Comparison of ENCODE assay signal across 16 cellular contexts in genomic region chr15:70358011-70358819, GRCh38.
DNase-seq lines count a peak whose midpoint lies in the region; ATAC-seq, FAIRE-seq and TF ChIP-seq lines count a peak whose summit lies in the region.
"Had no signal": no experiment of that assay in that cellular context is flagged by ENCODE, and none has a peak within 500 bp of the region (broad histone marks: within the 10 kb centered on the region; RNA-seq: fewer than 3 reads in every experiment).

No MANE protein-coding gene starts in this region.

- peak overlapping the region; percentile 33 for H2BK5ac ChIP-seq in neuronal stem cell (ENCODE audit: low read length)

- H3K79me1 ChIP-seq in neuronal stem cell (ENCODE audit: low read depth, low read length): no peaks in the 10 kb centered on the region

- peak overlapping the region; percentile 5 for H3K14ac ChIP-seq in neuronal stem cell (ENCODE audit: low read length)

- H2BK12ac ChIP-seq in neuronal stem cell (ENCODE audit: low read length): peak overlapping the region; percentile 64

- no peak overlapping the region for H3K27ac Mint-ChIP-seq in activated CD8-positive, alpha-beta memory T cell treated with anti-CD3 and anti-CD28 coated beads, Interleukin-2, amount 10 ng/mL, durations not matched to agents 7 days and 5 days

- TF ChIP-seq CTCF in upper lobe of right lung (IDR thresholded peaks at IDR 0.05): no peak

- H3K4me2 ChIP-seq in neuronal stem cell (ENCODE audit: insufficient read depth, low read length, poor library complexity, severe bottlenecking): no peak overlapping the region

- peak; percentile 50 for DNase-seq in activated CD8-positive, alpha-beta memory T cell treated with anti-CD3 and anti-CD28 coated beads for 24 hours
- no peak for DNase-seq in activated CD8-positive, alpha-beta memory T cell treated with anti-CD3 and anti-CD28 coated beads, Interleukin-2, amount 10 ng/mL, durations not matched to agents 7 days and 5 days
- DNase-seq in ecto neural progenitor cell (ENCODE audit: low spot score): peak; percentile 38
- DNase-seq in neuronal stem cell (ENCODE audit: low spot score): no peak
- peak; percentile 45 for DNase-seq in upper lobe of right lung
- no peak for DNase-seq in caudate nucleus (lab: John Stamatoyannopoulos, UW)
- no peak for DNase-seq in cortex of kidney (lab: John Stamatoyannopoulos, UW)
- no peak for DNase-seq in urothelium cell line (ENCODE audit: low spot score)
- DNase-seq: AML-193, DND-41, NCI-H2081 treated with DMSO at 0.1 percent for 48 hours, NCI-H510A treated with DMSO at 0.1 percent for 48 hours, NCI-H774, OCI-M1 had no signal

- H3K4me1 ChIP-seq in neuronal stem cell (ENCODE audit: control insufficient read depth in 2 of 2, insufficient read depth in 1 of 2, low read depth in 1 of 2, low read length in 2 of 2) (peaks cover 0 to 21% of the 10 kb centered on the region in 2 donors), upper lobe of right lung (no peaks in the 10 kb centered on the region)

- no peak overlapping the region for H2AK5ac ChIP-seq in neuronal stem cell (ENCODE audit: low read depth, low read length)

- no peaks in the 10 kb centered on the region for H3K36me3 ChIP-seq in neuronal stem cell (replicated peaks in 1 of 2; ENCODE audit: control insufficient read depth in 2 of 2, insufficient read depth in 2 of 2, low read length in 2 of 2)
- no peaks in the 10 kb centered on the region for H3K36me3 ChIP-seq in upper lobe of right lung

- no peak for FAIRE-seq in urothelium cell line (lab: Jason Lieb, UNC)

- H3K9ac ChIP-seq in neuronal stem cell (ENCODE audit: low read depth, low read length, poor library complexity): no peak overlapping the region

- no peaks in the 10 kb centered on the region for H3K4me1 Mint-ChIP-seq in activated CD8-positive, alpha-beta memory T cell treated with anti-CD3 and anti-CD28 coated beads, Interleukin-2, amount 10 ng/mL, durations not matched to agents 7 days and 5 days

- H3K18ac ChIP-seq in neuronal stem cell (ENCODE audit: low read length): peak overlapping the region; percentile 71

- peak overlapping the region; percentile 11 for H2BK15ac ChIP-seq in neuronal stem cell (ENCODE audit: low read length)

- H3K9me3 ChIP-seq in neuronal stem cell (replicated peaks in 1 of 2; ENCODE audit: control insufficient read depth in 2 of 2, insufficient read depth in 1 of 2, low read depth in 1 of 2, low read length in 2 of 2) (peaks cover 0 to 2% of the 10 kb centered on the region in 2 donors), upper lobe of right lung (no peaks in the 10 kb centered on the region)

- H3K27ac ChIP-seq in neuronal stem cell (replicated peaks; ENCODE audit: low read length) (no peak overlapping the region), upper lobe of right lung (no peak overlapping the region), caudate nucleus (ENCODE audit: low read depth, low read length) (no peak overlapping the region)
- H3K27ac ChIP-seq: 22Rv1, C4-2B had no signal

- no peak overlapping the region for H3K4me3 Mint-ChIP-seq in activated CD8-positive, alpha-beta memory T cell treated with anti-CD3 and anti-CD28 coated beads, Interleukin-2, amount 10 ng/mL, durations not matched to agents 7 days and 5 days

- no CpG with 5 or more reads among the region's 11 CpGs for WGBS in neuronal stem cell (ENCODE audit: extremely low coverage in 2 of 2, insufficient read length in 2 of 2, insufficient replicate concordance in 1 of 2), 2 donors

- H3K4ac ChIP-seq in neuronal stem cell (ENCODE audit: low read length): no peak overlapping the region

- H3K9me3 Mint-ChIP-seq in activated CD8-positive, alpha-beta memory T cell treated with anti-CD3 and anti-CD28 coated beads, Interleukin-2, amount 10 ng/mL, durations not matched to agents 7 days and 5 days (ENCODE audit: low read depth): no peaks in the 10 kb centered on the region

- H3K4me3 ChIP-seq in neuronal stem cell (ENCODE audit: low read length in 2 of 2) (no peak overlapping the region), upper lobe of right lung (no peak overlapping the region)

- peaks cover 3% of the 10 kb centered on the region for H3K27me3 Mint-ChIP-seq in activated CD8-positive, alpha-beta memory T cell treated with anti-CD3 and anti-CD28 coated beads, Interleukin-2, amount 10 ng/mL, durations not matched to agents 7 days and 5 days

- ATAC-seq in activated CD8-positive, alpha-beta memory T cell treated with anti-CD3 and anti-CD28 coated beads, Interleukin-2, amount 10 ng/mL, durations not matched to agents 7 days and 5 days: no peak
- no peak for ATAC-seq in upper lobe of right lung

- H4K91ac ChIP-seq in neuronal stem cell (ENCODE audit: low read depth, low read length, poor library complexity): no peak overlapping the region

- CTCF ChIA-PET in activated CD8-positive, alpha-beta memory T cell treated with anti-CD3 and anti-CD28 coated beads, Interleukin-2, amount 10 ng/mL, durations not matched to agents 7 days and 5 days (lab: Charles Lee): no interaction called here

- H3K36me3 Mint-ChIP-seq in activated CD8-positive, alpha-beta memory T cell treated with anti-CD3 and anti-CD28 coated beads, Interleukin-2, amount 10 ng/mL, durations not matched to agents 7 days and 5 days: no peaks in the 10 kb centered on the region

- no peak overlapping the region for H3K23ac ChIP-seq in neuronal stem cell (ENCODE audit: low read depth, low read length, poor library complexity)

- H2AFZ ChIP-seq in neuronal stem cell (ENCODE audit: low read length): no peak overlapping the region

- H2BK120ac ChIP-seq in neuronal stem cell (ENCODE audit: low read depth, low read length): no peak overlapping the region

- H3K27me3 ChIP-seq in neuronal stem cell (ENCODE audit: control insufficient read depth in 3 of 3, insufficient read depth in 3 of 3, low read depth in 1 of 3, low read length in 3 of 3): no peaks in the 10 kb centered on the region
- no peaks in the 10 kb centered on the region for H3K27me3 ChIP-seq in upper lobe of right lung

- H4K8ac ChIP-seq in neuronal stem cell (ENCODE audit: low read depth, low read length): no peak overlapping the region

- intact Hi-C loops in upper lobe of right lung (cut with DNase I): no loop called here

Comparison
In these comparisons a context has a peak if more than half of its experiments do, and no peak if none do; other contexts are left out.
1. DNase-seq: peak in activated CD8-positive, alpha-beta memory T cell treated with anti-CD3 and anti-CD28 coated beads for 24 hours (single experiment), ecto neural progenitor cell (single experiment) and upper lobe of right lung (single experiment); none in activated CD8-positive, alpha-beta memory T cell treated with anti-CD3 and anti-CD28 coated beads, Interleukin-2, amount 10 ng/mL, durations not matched to agents 7 days and 5 days (single experiment), neuronal stem cell (single experiment), caudate nucleus (0 of 61), cortex of kidney (single experiment) and urothelium cell line (single experiment).